Comparison of ENCODE assay signal across 2 cellular contexts in the genomic region with DNA sequence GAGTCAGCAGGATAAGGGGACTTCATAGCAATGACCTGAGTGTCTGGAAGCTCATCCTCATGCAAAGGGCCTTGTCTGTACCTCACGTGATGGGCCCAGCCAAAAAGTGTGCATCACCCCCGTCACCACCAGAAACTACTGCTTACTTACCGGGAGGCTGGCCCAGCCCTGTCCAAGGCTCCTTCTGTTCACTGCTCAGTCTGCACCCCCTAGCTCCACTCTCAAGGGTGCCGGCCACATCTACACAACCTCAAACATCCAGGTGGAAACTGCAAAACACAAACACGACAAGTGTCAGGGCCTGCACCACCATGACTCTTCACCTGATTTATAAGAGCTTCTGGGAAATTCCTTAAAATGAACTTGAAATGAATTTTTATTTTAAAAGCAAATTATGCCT.
TF ChIP-seq lines count a peak whose summit lies in the region.

No MANE protein-coding gene starts in this region.

TF ChIP-seq in GM23338, 12 proteins besides CTCF, POLR2A, EP300 and RAD21 (continued from another document):
- TF ChIP-seq, protein P1, sequence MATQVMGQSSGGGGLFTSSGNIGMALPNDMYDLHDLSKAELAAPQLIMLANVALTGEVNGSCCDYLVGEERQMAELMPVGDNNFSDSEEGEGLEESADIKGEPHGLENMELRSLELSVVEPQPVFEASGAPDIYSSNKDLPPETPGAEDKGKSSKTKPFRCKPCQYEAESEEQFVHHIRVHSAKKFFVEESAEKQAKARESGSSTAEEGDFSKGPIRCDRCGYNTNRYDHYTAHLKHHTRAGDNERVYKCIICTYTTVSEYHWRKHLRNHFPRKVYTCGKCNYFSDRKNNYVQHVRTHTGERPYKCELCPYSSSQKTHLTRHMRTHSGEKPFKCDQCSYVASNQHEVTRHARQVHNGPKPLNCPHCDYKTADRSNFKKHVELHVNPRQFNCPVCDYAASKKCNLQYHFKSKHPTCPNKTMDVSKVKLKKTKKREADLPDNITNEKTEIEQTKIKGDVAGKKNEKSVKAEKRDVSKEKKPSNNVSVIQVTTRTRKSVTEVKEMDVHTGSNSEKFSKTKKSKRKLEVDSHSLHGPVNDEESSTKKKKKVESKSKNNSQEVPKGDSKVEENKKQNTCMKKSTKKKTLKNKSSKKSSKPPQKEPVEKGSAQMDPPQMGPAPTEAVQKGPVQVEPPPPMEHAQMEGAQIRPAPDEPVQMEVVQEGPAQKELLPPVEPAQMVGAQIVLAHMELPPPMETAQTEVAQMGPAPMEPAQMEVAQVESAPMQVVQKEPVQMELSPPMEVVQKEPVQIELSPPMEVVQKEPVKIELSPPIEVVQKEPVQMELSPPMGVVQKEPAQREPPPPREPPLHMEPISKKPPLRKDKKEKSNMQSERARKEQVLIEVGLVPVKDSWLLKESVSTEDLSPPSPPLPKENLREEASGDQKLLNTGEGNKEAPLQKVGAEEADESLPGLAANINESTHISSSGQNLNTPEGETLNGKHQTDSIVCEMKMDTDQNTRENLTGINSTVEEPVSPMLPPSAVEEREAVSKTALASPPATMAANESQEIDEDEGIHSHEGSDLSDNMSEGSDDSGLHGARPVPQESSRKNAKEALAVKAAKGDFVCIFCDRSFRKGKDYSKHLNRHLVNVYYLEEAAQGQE (IDR thresholded peaks at IDR 0.05; ENCODE audit: unreplicated experiment) = no peak
- TF ChIP-seq ZNF114 (CRISPR knock-in tag; IDR thresholded peaks at IDR 0.05) (no peak), ZNF331 (CRISPR knock-in tag; IDR thresholded peaks at IDR 0.05; ENCODE audit: low read depth) (no peak), NANOG (IDR thresholded peaks at IDR 0.05; ENCODE audit: borderline replicate concordance) (no peak)

TF ChIP-seq in WTC11, 78 proteins besides CTCF, POLR2A, EP300 and RAD21 (continued from another document):
- TF ChIP-seq, protein P2, sequence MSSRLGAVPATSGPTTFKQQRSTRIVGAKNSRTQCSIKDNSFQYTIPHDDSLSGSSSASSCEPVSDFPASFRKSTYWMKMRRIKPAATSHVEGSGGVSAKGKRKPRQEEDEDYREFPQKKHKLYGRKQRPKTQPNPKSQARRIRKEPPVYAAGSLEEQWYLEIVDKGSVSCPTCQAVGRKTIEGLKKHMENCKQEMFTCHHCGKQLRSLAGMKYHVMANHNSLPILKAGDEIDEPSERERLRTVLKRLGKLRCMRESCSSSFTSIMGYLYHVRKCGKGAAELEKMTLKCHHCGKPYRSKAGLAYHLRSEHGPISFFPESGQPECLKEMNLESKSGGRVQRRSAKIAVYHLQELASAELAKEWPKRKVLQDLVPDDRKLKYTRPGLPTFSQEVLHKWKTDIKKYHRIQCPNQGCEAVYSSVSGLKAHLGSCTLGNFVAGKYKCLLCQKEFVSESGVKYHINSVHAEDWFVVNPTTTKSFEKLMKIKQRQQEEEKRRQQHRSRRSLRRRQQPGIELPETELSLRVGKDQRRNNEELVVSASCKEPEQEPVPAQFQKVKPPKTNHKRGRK (CRISPR knock-in tag; IDR thresholded peaks at IDR 0.05; ENCODE audit: borderline replicate concordance) = no peak
- TF ChIP-seq SMAD3 (CRISPR knock-in tag; IDR thresholded peaks at IDR 0.05; ENCODE audit: borderline replicate concordance) (no peak), NFYB (CRISPR knock-in tag; conservative IDR thresholded peaks at IDR 0.05; ENCODE audit: low read depth) (no peak), ZNF138 (CRISPR knock-in tag; conservative IDR thresholded peaks at IDR 0.05) (no peak), CREM (CRISPR knock-in tag; IDR thresholded peaks at IDR 0.05) (no peak), FOXK1 (CRISPR knock-in tag; IDR thresholded peaks at IDR 0.05) (no peak), SMAD4 (CRISPR knock-in tag; IDR thresholded peaks at IDR 0.05) (no peak), ATF1 (CRISPR knock-in tag; IDR thresholded peaks at IDR 0.05) (no peak), IRF2 (CRISPR knock-in tag; IDR thresholded peaks at IDR 0.05; ENCODE audit: borderline replicate concordance, low read depth) (no peak), CBFB (CRISPR knock-in tag; IDR thresholded peaks at IDR 0.05; ENCODE audit: low read depth) (no peak), ESRRA (CRISPR knock-in tag; IDR thresholded peaks at IDR 0.05; ENCODE audit: borderline replicate concordance) (no peak)
- TF ChIP-seq, protein P3, sequence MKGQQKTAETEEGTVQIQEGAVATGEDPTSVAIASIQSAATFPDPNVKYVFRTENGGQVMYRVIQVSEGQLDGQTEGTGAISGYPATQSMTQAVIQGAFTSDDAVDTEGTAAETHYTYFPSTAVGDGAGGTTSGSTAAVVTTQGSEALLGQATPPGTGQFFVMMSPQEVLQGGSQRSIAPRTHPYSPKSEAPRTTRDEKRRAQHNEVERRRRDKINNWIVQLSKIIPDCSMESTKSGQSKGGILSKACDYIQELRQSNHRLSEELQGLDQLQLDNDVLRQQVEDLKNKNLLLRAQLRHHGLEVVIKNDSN (CRISPR knock-in tag; IDR thresholded peaks at IDR 0.05) = no peak
